In the genomic region with DNA sequence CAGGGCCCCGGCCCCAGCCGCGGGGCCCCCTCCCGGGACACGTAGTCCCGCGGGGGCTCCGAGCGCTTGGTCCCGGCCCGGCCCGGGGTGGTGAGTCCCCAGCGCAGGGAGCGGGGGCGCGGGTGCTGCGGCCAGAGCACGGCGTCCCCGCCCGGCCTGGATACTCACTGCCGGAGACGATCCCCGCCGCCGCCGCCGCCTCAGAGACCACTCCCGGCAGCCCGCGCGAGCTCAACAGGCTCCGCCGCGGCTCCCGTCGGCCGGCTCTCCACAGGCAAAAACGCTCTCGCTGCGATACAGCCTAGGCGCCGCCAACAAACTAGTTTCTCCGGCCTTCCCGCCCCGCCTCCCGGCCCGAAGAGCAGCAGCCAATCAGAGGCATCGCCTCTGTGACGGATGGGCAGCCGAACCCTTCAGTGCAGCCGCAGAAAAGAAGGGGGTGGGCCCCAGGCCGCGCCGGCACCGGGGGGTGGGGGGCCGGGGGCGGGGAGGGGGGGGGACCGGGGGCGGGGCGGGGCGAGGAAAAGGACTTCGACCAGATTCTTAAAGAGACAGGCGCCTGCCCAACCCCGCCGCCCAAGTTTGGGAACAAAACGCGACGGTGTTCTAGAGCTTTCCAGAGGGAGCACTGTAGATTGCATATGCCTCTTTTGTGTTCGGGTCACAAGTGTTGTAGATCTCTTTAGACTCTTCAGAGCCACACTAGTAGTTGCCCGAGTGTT, we compare ENCODE assay signal across 1 cellular context.
A peak's percentile ranks its signal among the peaks of the same experiment; 100 is the strongest.
TF ChIP-seq lines count a peak whose summit lies in the region.

A gene with protein sequence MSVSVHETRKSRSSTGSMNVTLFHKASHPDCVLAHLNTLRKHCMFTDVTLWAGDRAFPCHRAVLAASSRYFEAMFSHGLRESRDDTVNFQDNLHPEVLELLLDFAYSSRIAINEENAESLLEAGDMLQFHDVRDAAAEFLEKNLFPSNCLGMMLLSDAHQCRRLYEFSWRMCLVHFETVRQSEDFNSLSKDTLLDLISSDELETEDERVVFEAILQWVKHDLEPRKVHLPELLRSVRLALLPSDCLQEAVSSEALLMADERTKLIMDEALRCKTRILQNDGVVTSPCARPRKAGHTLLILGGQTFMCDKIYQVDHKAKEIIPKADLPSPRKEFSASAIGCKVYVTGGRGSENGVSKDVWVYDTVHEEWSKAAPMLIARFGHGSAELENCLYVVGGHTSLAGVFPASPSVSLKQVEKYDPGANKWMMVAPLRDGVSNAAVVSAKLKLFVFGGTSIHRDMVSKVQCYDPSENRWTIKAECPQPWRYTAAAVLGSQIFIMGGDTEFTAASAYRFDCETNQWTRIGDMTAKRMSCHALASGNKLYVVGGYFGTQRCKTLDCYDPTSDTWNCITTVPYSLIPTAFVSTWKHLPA (minus strand): TSS at position 328 of the 722 bp plus-strand sequence. CDS start 25,115 bp downstream, outside the sequence.

TF ChIP-seq in HCT116, 20 proteins besides CTCF, POLR2A, EP300 and RAD21 (continued from another document):
- TF ChIP-seq, protein P1, sequence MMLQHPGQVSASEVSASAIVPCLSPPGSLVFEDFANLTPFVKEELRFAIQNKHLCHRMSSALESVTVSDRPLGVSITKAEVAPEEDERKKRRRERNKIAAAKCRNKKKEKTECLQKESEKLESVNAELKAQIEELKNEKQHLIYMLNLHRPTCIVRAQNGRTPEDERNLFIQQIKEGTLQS (IDR thresholded peaks at IDR 0.05), result no peak
- no peak for TF ChIP-seq TCF7L2 (IDR thresholded peaks at IDR 0.05; ENCODE audit: borderline replicate concordance, extremely low read depth, insufficient read depth, insufficient read length)
- TF ChIP-seq, protein P2, sequence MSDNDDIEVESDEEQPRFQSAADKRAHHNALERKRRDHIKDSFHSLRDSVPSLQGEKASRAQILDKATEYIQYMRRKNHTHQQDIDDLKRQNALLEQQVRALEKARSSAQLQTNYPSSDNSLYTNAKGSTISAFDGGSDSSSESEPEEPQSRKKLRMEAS (IDR thresholded peaks at IDR 0.05), result peak; percentile 59; the same call in 1 of the 2 replicates
